In genomic region chr10:80596391-80597257, GRCh38 we compare ENCODE assay signal across 8 cellular contexts. TPM values are rescaled to one million over a fixed set of nuclear protein-coding genes. Genes with fewer than 3 reads are reported as not detected.
DNase-seq lines count a peak whose midpoint lies in the region; ATAC-seq and TF ChIP-seq lines count a peak whose summit lies in the region.

No MANE protein-coding gene starts in this region.

- CTCF ChIA-PET in CD8-positive, alpha-beta T cell (lab: Charles Lee): interaction anchor here (0.7 to 4.5 kb wide), 13 partner anchors 9 to 218 kb away, joined by 3 to 22 read pairs (median 4); no protein-coding TSS in a partner anchor

- no peaks in the 10 kb centered on the region for H3K9me3 ChIP-seq in CD8-positive, alpha-beta T cell (ENCODE audit: low read length)
- H3K9me3 ChIP-seq in MM.1S (replicated peaks; ENCODE audit: insufficient read depth, low read length): no peaks in the 10 kb centered on the region

- H3K27me3 ChIP-seq in CD8-positive, alpha-beta T cell (ENCODE audit: insufficient read depth, low read length): no peaks in the 10 kb centered on the region
- no peaks in the 10 kb centered on the region for H3K27me3 ChIP-seq in MM.1S (replicated peaks; ENCODE audit: insufficient read depth, low read length)

- ATAC-seq in CD8-positive, alpha-beta T cell: peak; percentile 63
- peak; percentile 43 for ATAC-seq in GM19324 (IDR thresholded peaks at IDR 0.05; ENCODE audit: low FRiP score, unreplicated experiment)
- ATAC-seq in HG03025 (IDR thresholded peaks at IDR 0.05; ENCODE audit: low FRiP score, unreplicated experiment): no peak
- ATAC-seq in GM21515 (IDR thresholded peaks at IDR 0.05; ENCODE audit: unreplicated experiment): no peak

- no peaks in the 10 kb centered on the region for H3K79me2 ChIP-seq in MM.1S (ENCODE audit: low read length)

- no peak overlapping the region for H3K27ac Mint-ChIP-seq in CD8-positive, alpha-beta T cell

- no peak overlapping the region for H3K4me3 ChIP-seq in CD8-positive, alpha-beta T cell (ENCODE audit: low read depth, low read length)
- H3K4me3 ChIP-seq in MM.1S (ENCODE audit: low read length) (no peak overlapping the region), fibroblast of pulmonary artery (replicated peaks; ENCODE audit: low read depth, low read length) (no peak overlapping the region)

- H3K9ac ChIP-seq in MM.1S (ENCODE audit: low read length): no peak overlapping the region

- no peak overlapping the region for H3K4me2 ChIP-seq in MM.1S (ENCODE audit: low read depth, low read length)

- intact Hi-C loops in CD8-positive, alpha-beta T cell (cut with DNase I, micrococcal nuclease): no loop called here

- no peaks in the 10 kb centered on the region for H3K4me1 Mint-ChIP-seq in CD8-positive, alpha-beta T cell (ENCODE audit: low read depth)

- no peaks in the 10 kb centered on the region for H3K9me2 ChIP-seq in MM.1S (replicated peaks; ENCODE audit: insufficient read depth, low read length)

- DNase-seq in CD8-positive, alpha-beta T cell: peak in 4 of 7 experiments; percentile 5 to 51 (median 24)
- DNase-seq in MM.1S (peak; percentile 39), fibroblast of pulmonary artery (ENCODE audit: low read depth) (peak; percentile 65), pulmonary artery endothelial cell (ENCODE audit: low read depth, low spot score) (peak; percentile 13)
- peak; percentile 7 to 38 for DNase-seq in activated CD4-positive, alpha-beta T cell treated with anti-CD3 and anti-CD28 coated beads for 4 hours

- H2AFZ ChIP-seq in MM.1S (ENCODE audit: low read length): no peak overlapping the region

- no peaks in the 10 kb centered on the region for H4K20me1 ChIP-seq in MM.1S (ENCODE audit: insufficient read depth, low read length)

- H3K36me3 ChIP-seq in CD8-positive, alpha-beta T cell (ENCODE audit: insufficient read depth, low read length): no peaks in the 10 kb centered on the region
- H3K36me3 ChIP-seq in MM.1S (replicated peaks; ENCODE audit: insufficient read depth, low read length): no peaks in the 10 kb centered on the region

- no peaks in the 10 kb centered on the region for H3K9me3 Mint-ChIP-seq in CD8-positive, alpha-beta T cell

- no peak overlapping the region for H3K27ac ChIP-seq in CD8-positive, alpha-beta T cell (ENCODE audit: low read depth, low read length)
- no peak overlapping the region for H3K27ac ChIP-seq in MM.1S (ENCODE audit: low read length)

- H3K4me1 ChIP-seq in CD8-positive, alpha-beta T cell (ENCODE audit: insufficient read depth, low read length): no peaks in the 10 kb centered on the region
- H3K4me1 ChIP-seq in MM.1S (ENCODE audit: low read length): no peaks in the 10 kb centered on the region

- no peaks in the 10 kb centered on the region for H3K36me3 Mint-ChIP-seq in CD8-positive, alpha-beta T cell

- H3K4me3 Mint-ChIP-seq in CD8-positive, alpha-beta T cell: no peak overlapping the region

- H3F3A ChIP-seq in MM.1S (ENCODE audit: insufficient read depth, low read length): no peaks in the 10 kb centered on the region

- peak; percentile 82 for TF ChIP-seq CTCF in CD8-positive, alpha-beta T cell (IDR thresholded peaks at IDR 0.05)
- TF ChIP-seq CTCF in MM.1S (IDR thresholded peaks at IDR 0.05; ENCODE audit: low read length) (peak; percentile 64), fibroblast of pulmonary artery (IDR thresholded peaks at IDR 0.05; ENCODE audit: low read length, missing control alignments) (peak; percentile 90)

- H3K27me3 Mint-ChIP-seq in CD8-positive, alpha-beta T cell (ENCODE audit: low read depth): no peaks in the 10 kb centered on the region

- POLR2A ChIA-PET in CD8-positive, alpha-beta T cell (lab: Charles Lee): no interaction called here

RNA-seq across cellular contexts. Expression of gene SH2D4B, which starts 58.9 kb away (rescaled TPM):
- under 1 TPM in 1 of 2 experiments, not detected in 1; 0.36 TPM for total RNA-seq in CD8-positive, alpha-beta T cell
- total RNA-seq in pulmonary artery endothelial cell: under 0.01 TPM in 1 of 2 replicates, not detected in the other

Comparison
In these comparisons a context has a peak if more than half of its experiments do, and no peak if none do; other contexts are left out.
1. ATAC-seq: peak in CD8-positive, alpha-beta T cell (single experiment) and GM19324 (single experiment); none in HG03025 (single experiment) and GM21515 (single experiment).
2. DNase-seq: peak in every context shown above with its lines; median percentile 65 in fibroblast of pulmonary artery; 39 in MM.1S; 24 in CD8-positive, alpha-beta T cell; 22 in activated CD4-positive, alpha-beta T cell treated with anti-CD3 and anti-CD28 coated beads for 4 hours; 13 in pulmonary artery endothelial cell.
3. Peak in every context shown above with its lines, with median percentiles within 50 percentile points of each other: CTCF ChIP-seq.